Comparison of ENCODE assay signal across 12 cellular contexts in the genomic region with DNA sequence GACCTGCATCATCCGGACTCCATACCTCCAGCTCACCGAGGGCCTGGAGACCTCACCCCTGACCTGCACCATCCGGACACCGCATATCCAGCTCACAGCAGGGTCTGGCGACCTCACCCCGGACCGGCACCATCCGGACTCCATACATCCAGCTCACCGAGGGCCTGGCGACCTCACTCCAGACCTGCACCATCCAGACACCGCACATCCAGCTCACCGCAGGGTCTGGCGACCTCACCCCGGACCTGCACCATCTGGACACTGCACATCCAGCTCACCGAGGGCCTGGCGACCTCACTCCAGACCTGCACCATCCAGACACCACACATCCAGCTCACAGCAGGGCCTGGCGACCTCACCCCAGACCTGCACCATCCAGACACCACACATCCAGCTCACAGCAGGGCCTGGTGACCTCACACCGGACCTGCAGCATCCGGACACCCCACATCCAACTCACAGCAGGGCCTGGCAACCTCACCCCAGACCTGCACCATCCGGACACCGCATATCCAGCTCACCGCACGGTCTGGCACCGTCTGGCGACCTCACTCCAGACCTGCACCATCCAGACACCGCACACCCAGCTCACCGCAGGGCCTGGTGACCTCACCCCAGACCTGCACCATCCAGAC. TPM values are rescaled to one million over a fixed set of nuclear protein-coding genes. Genes with fewer than 3 reads are reported as not detected.
DNase-seq lines count a peak whose midpoint lies in the region; ATAC-seq, FAIRE-seq and TF ChIP-seq lines count a peak whose summit lies in the region.
"Not testable (repeated sequence)": the region's sequence is repeated elsewhere in the genome, so short reads cannot be mapped to it uniquely, and the experiment has no call there.
"Had no signal": no experiment of that assay in that cellular context is flagged by ENCODE, and none has a peak within 500 bp of the region (broad histone marks: within the 10 kb centered on the region; RNA-seq: fewer than 3 reads in every experiment).

No MANE protein-coding gene starts in this region.

- H2BK12ac ChIP-seq in H9 (ENCODE audit: insufficient read length, low read depth, low read length): not testable (repeated sequence)

- not testable (repeated sequence) for H4K91ac ChIP-seq in H9 (ENCODE audit: insufficient read length, low read depth, low read length)

- not testable (repeated sequence) for H2AFZ ChIP-seq in H9 (ENCODE audit: low read length)

- not testable (repeated sequence) for H3K79me1 ChIP-seq in H9 (ENCODE audit: insufficient read depth, low read depth, low read length, poor library complexity, severe bottlenecking)

- H2BK15ac ChIP-seq in H9 (ENCODE audit: low read depth, low read length): not testable (repeated sequence)

- not testable (repeated sequence) for H4K8ac ChIP-seq in H9 (replicated peaks; ENCODE audit: insufficient read length, low read depth, low read length)

- TF ChIP-seq EP300 in sigmoid colon (IDR thresholded peaks at IDR 0.05): not testable (repeated sequence)

- FAIRE-seq in urothelium cell line (lab: Jason Lieb, UNC): peak; percentile 35

- H2BK5ac ChIP-seq in H9 (ENCODE audit: insufficient read length, low read length): not testable (repeated sequence)

- TF ChIP-seq CTCF in H9 (conservative IDR thresholded peaks at IDR 0.05); RWPE2 (IDR thresholded peaks at IDR 0.05; ENCODE audit: poor library complexity, severe bottlenecking); chondrocyte (IDR thresholded peaks at IDR 0.05); sigmoid colon (IDR thresholded peaks at IDR 0.05): not testable (repeated sequence)

- H3K4me1 ChIP-seq in H9 (ENCODE audit: insufficient read depth, low read length); RWPE2 (ENCODE audit: insufficient read depth, poor library complexity, severe bottlenecking); sigmoid colon: not testable (repeated sequence)

- not testable (repeated sequence) for H3K27ac ChIP-seq in H9 (ENCODE audit: insufficient read length, low read depth, low read length); RWPE2 (ENCODE audit: poor library complexity, severe bottlenecking); sigmoid colon

- H3K4me1 Mint-ChIP-seq in H9; chondrocyte (ENCODE audit: low read depth): not testable (repeated sequence)

- H3K4ac ChIP-seq in H9 (ENCODE audit: low read depth, low read length): not testable (repeated sequence)

- H4K20me1 ChIP-seq in H9 (ENCODE audit: control insufficient read depth, insufficient read depth, insufficient read length): not testable (repeated sequence)

- not testable (repeated sequence) for H3K4me3 ChIP-seq in RWPE2 (ENCODE audit: severe bottlenecking); sigmoid colon

- not testable (repeated sequence) for H3K14ac ChIP-seq in H9 (ENCODE audit: insufficient read depth, low read length)

- not testable (repeated sequence) for H3K9me3 Mint-ChIP-seq in H9
- peaks cover 14% of the 10 kb centered on the region for H3K9me3 Mint-ChIP-seq in chondrocyte (ENCODE audit: low read depth)

- H3K36me3 Mint-ChIP-seq in H9 (ENCODE audit: insufficient read depth in 1 of 3, low read depth in 3 of 3): peaks cover 16 to 26% (median 22%) of the 10 kb centered on the region in 3 experiments
- H3K36me3 Mint-ChIP-seq in chondrocyte (ENCODE audit: low read depth): not testable (repeated sequence)

- not testable (repeated sequence) for H3K4me3 Mint-ChIP-seq in H9; chondrocyte (ENCODE audit: unreplicated experiment)

- not testable (repeated sequence) for ATAC-seq in RWPE2 (ENCODE audit: low read depth)

- H4K5ac ChIP-seq in H9 (ENCODE audit: insufficient read length, low read depth, low read length): not testable (repeated sequence)

- intact Hi-C loops in sigmoid colon (cut with DNase I): not testable (repeated sequence)

- peak overlapping the region in 1 of 3 experiments; percentile 64; a peak in 2 of 7 replicates for H3K27ac Mint-ChIP-seq in H9
- not testable (repeated sequence) for H3K27ac Mint-ChIP-seq in chondrocyte (ENCODE audit: unreplicated experiment)

- not testable (repeated sequence) for H3K27me3 Mint-ChIP-seq in H9 (ENCODE audit: low read depth); chondrocyte (ENCODE audit: low read depth)

- H3K4me2 ChIP-seq in H9 (ENCODE audit: insufficient read depth, insufficient read length, low read length): not testable (repeated sequence)

- not testable (repeated sequence) for H3K56ac ChIP-seq in H9 (ENCODE audit: insufficient read length, low read depth, low read length)

- not testable (repeated sequence) for H3K27me3 ChIP-seq in H9 (ENCODE audit: insufficient read depth, low read length); RWPE2 (ENCODE audit: insufficient read depth, poor library complexity, severe bottlenecking); sigmoid colon

- not testable (repeated sequence) for H3K9ac ChIP-seq in H9 (ENCODE audit: extremely low read depth, insufficient read length, low read length)

- H3K36me3 ChIP-seq in RWPE2 (ENCODE audit: low read depth); sigmoid colon: not testable (repeated sequence)

- H3K79me2 ChIP-seq in H9 (ENCODE audit: insufficient read depth, low read length): not testable (repeated sequence)

- H3K23ac ChIP-seq in H9 (ENCODE audit: insufficient read length, low read depth, low read length): not testable (repeated sequence)

- H3K9me3 ChIP-seq in H9 (ENCODE audit: control insufficient read depth, low read depth, low read length); RWPE2 (ENCODE audit: severe bottlenecking); sigmoid colon: not testable (repeated sequence)

- DNase-seq in H9 (peak; percentile 18), RWPE2 (ENCODE audit: low spot score) (peak; percentile 50), chondrocyte (ENCODE audit: low spot score) (peak; percentile 68), islet precursor cell (peak; percentile 54), mesenteric fat pad (ENCODE audit: low spot score) (peak; percentile 64), sigmoid colon (peak; percentile 46)
- peak; percentile 48 for DNase-seq in activated CD8-positive, alpha-beta memory T cell treated with anti-CD3 and anti-CD28 coated beads for 24 hours
- DNase-seq in urothelium cell line (ENCODE audit: low spot score): not testable (repeated sequence)

- no CpG with 5 or more reads among the region's 27 CpGs for WGBS in H9 (ENCODE audit: extremely low coverage, insufficient read length, low lambda C conversion rate)
- WGBS in sigmoid colon, 2 donors: 88 to 89% methylated on average over 27 of the region's 27 CpGs

- H2AK5ac ChIP-seq in H9 (ENCODE audit: insufficient read length, low read length): not testable (repeated sequence)

- H2BK20ac ChIP-seq in H9 (ENCODE audit: low read depth, low read length, poor library complexity, severe bottlenecking): not testable (repeated sequence)

- not testable (repeated sequence) for H2BK120ac ChIP-seq in H9 (ENCODE audit: low read depth, low read length, poor library complexity, severe bottlenecking)

- not testable (repeated sequence) for H3T11ph ChIP-seq in H9 (ENCODE audit: low read length)

- not testable (repeated sequence) for H3K23me2 ChIP-seq in H9 (ENCODE audit: insufficient read length, low read depth, low read length, poor library complexity, severe bottlenecking)

- H3K18ac ChIP-seq in H9 (ENCODE audit: insufficient read length, low read depth, low read length): not testable (repeated sequence)

- TF ChIP-seq POLR2A in sigmoid colon (IDR thresholded peaks at IDR 0.05): not testable (repeated sequence)

RNA-seq across cellular contexts. Expression of gene TERT, which starts 10.4 kb away (rescaled TPM):
- total RNA-seq in H9 (2021) (13.3 and 15.5 TPM in 2 replicates), chondrocyte (not detected in 3 replicates), mesenteric fat pad (not detected), sigmoid colon (not detected)
- polyA plus RNA-seq in sigmoid colon: 1 to 10 TPM in 1 of 3 donors, not detected in 2; 2.9 TPM
- polyA plus RNA-seq: CD4-positive, CD25-positive, alpha-beta regulatory T cell; CD8-positive, alpha-beta memory T cell had no signal

RNA-seq across cellular contexts. Expression of gene SLC6A18, which starts 59.3 kb away (rescaled TPM):
- total RNA-seq in H9 (2021) (not detected in 2 replicates), chondrocyte (not detected in 3 replicates), mesenteric fat pad (not detected), sigmoid colon (not detected)
- under 1 TPM in 1 of 3 donors, not detected in 2; 0.07 TPM for polyA plus RNA-seq in sigmoid colon
- total RNA-seq: CD4-positive, CD25-positive, alpha-beta regulatory T cell; CD8-positive, alpha-beta memory T cell; G401; GM12878 had no signal
- polyA plus RNA-seq: CD4-positive, CD25-positive, alpha-beta regulatory T cell; CD8-positive, alpha-beta memory T cell; GM12878 had no signal

Comparison
In these comparisons a context has a peak if more than half of its experiments do, and no peak if none do; other contexts are left out.
1. RNA of gene TERT, which starts 10.4 kb away (total RNA-seq): 13.3 to 15.5 TPM in H9; not detected in chondrocyte, not detected in mesenteric fat pad (single experiment) and not detected in sigmoid colon; every median in the first group is over 10 times any median in the second.